27 cellular contexts compared by ENCODE assay signal in genomic region chr5:125823572-125823971, GRCh38.
A peak's percentile ranks its signal among the peaks of the same experiment; 100 is the strongest.
DNase-seq lines count a peak whose midpoint lies in the region; ATAC-seq and TF ChIP-seq lines count a peak whose summit lies in the region.
"Had no signal": no experiment of that assay in that cellular context is flagged by ENCODE, and none has a peak within 500 bp of the region (broad histone marks: within the 10 kb centered on the region; RNA-seq: fewer than 3 reads in every experiment).

No MANE protein-coding gene starts in this region.

- no peaks in the 10 kb centered on the region for H3K9me1 ChIP-seq in IMR-90 (ENCODE audit: insufficient read depth, low read length)

- H3K4me3 ChIP-seq in IMR-90 (ENCODE audit: insufficient read depth, low read depth, low read length) (no peak overlapping the region), mammary epithelial cell (replicated peaks in 1 of 3; ENCODE audit: insufficient read depth in 1 of 3, low read depth in 2 of 3, low read length in 3 of 3) (no peak overlapping the region)
- H3K4me3 ChIP-seq: BLaER1 treated with 17β-estradiol and CSF1 and Interleukin-3, amounts not matched to agents 10 nM and 100 nM; upper lobe of left lung had no signal

- CTCF ChIA-PET in IMR-90 (lab: Yijun Ruan, JAX) (no interaction called here), mammary epithelial cell (lab: Charles Lee; ENCODE audit: low non-redundant PET) (no interaction called here)

- H3K4me2 ChIP-seq in IMR-90 (ENCODE audit: low read depth, low read length) (no peak overlapping the region), mammary epithelial cell (ENCODE audit: insufficient read depth, low read depth, low read length) (no peak overlapping the region)
- H3K4me2 ChIP-seq: BLaER1 treated with 17β-estradiol and CSF1 and Interleukin-3, amounts not matched to agents 10 nM and 100 nM had no signal

- H3K14ac ChIP-seq in IMR-90 (replicated peaks; ENCODE audit: low read depth, low read length), result no peak overlapping the region

- no CpG with 5 or more reads among the region's 4 CpGs for WGBS in IMR-90 (ENCODE audit: extremely low coverage in 2 of 2, insufficient read length in 1 of 2), 2 experiments
- 81% methylated on average over 4 of the region's 4 CpGs for WGBS in mammary epithelial cell (ENCODE audit: low coverage, missing lambda C conversion rate)

- no peak overlapping the region for H2BK120ac ChIP-seq in IMR-90 (ENCODE audit: low read depth, low read length)

- H4K20me1 ChIP-seq in IMR-90 (ENCODE audit: insufficient read depth, low read length), result no peaks in the 10 kb centered on the region
- no peaks in the 10 kb centered on the region for H4K20me1 ChIP-seq in mammary epithelial cell (ENCODE audit: insufficient read depth, low read length)
- H4K20me1 ChIP-seq: BLaER1 treated with 17β-estradiol and CSF1 and Interleukin-3, amounts not matched to agents 10 nM and 100 nM had no signal

- H3K9me3 ChIP-seq in IMR-90 (ENCODE audit: control insufficient read depth, insufficient read depth, low read length) (no peaks in the 10 kb centered on the region), mammary epithelial cell (replicated peaks; ENCODE audit: insufficient read depth, low read length) (no peaks in the 10 kb centered on the region)
- H3K9me3 ChIP-seq: BLaER1 treated with 17β-estradiol and CSF1 and Interleukin-3, amounts not matched to agents 10 nM and 100 nM; upper lobe of left lung had no signal

- H3K23ac ChIP-seq in IMR-90 (ENCODE audit: low read depth, low read length), result no peak overlapping the region

- H3K36me3 ChIP-seq in IMR-90 (ENCODE audit: control insufficient read depth, insufficient read depth, low read length), result no peaks in the 10 kb centered on the region
- H3K36me3 ChIP-seq in mammary epithelial cell (ENCODE audit: insufficient read depth, low read length), result no peaks in the 10 kb centered on the region
- H3K36me3 ChIP-seq: BLaER1 treated with 17β-estradiol and CSF1 and Interleukin-3, amounts not matched to agents 10 nM and 100 nM; upper lobe of left lung had no signal

- no peak overlapping the region for H3K27ac ChIP-seq in IMR-90 (ENCODE audit: insufficient read depth, low read length)
- no peak overlapping the region for H3K27ac ChIP-seq in mammary epithelial cell (ENCODE audit: insufficient read depth, low read depth, low read length)
- H3K27ac ChIP-seq: BLaER1 treated with 17β-estradiol and CSF1 and Interleukin-3, amounts not matched to agents 10 nM and 100 nM; HL-60; upper lobe of left lung had no signal

- no peak overlapping the region for H2BK20ac ChIP-seq in IMR-90 (ENCODE audit: low read depth, low read length)

- dilution Hi-C loops in IMR-90 (cut with HindIII; ENCODE audit: low sequenced_read_pairs, unreplicated experiment) (no loop called here), mammary epithelial cell (cut with HindIII; ENCODE audit: low sequenced_read_pairs) (no loop called here)

- TF ChIP-seq CTCF in IMR-90 (conservative IDR thresholded peaks at IDR 0.05; ENCODE audit: low read depth, low read length), result no peak
- TF ChIP-seq CTCF in mammary epithelial cell (conservative IDR thresholded peaks at IDR 0.05 in 1 of 2, IDR thresholded peaks at IDR 0.05 in 1 of 2; ENCODE audit: extremely low read depth in 1 of 2, insufficient read depth in 1 of 2, low read depth in 1 of 2, low read length in 2 of 2), result no peak

- BruUV-seq in IMR-90 (replicated peaks; lab: Mats Ljungman, UMichigan) (no TSS peak), mammary epithelial cell (replicated peaks; lab: Mats Ljungman, UMichigan) (no TSS peak)

- in situ Hi-C loops in IMR-90 (cut with MboI; ENCODE audit: low sequenced_read_pairs) (no loop called here), mammary epithelial cell (cut with MboI; ENCODE audit: low sequenced_read_pairs in 2 of 2) (no loop called here)

- no peak overlapping the region for H3K4ac ChIP-seq in IMR-90 (ENCODE audit: low read depth, low read length)

- intact Hi-C loops in IMR-90 (cut with micrococcal nuclease), result no loop called here
- intact Hi-C loops in mammary epithelial cell (cut with micrococcal nuclease), result no loop called here
- intact Hi-C loops in head of caudate nucleus (cut with DNase I), result no loop called here

- no peak overlapping the region for H2BK15ac ChIP-seq in IMR-90 (ENCODE audit: low read depth, low read length)

- no peak for TF ChIP-seq RAD21 in IMR-90 (IDR thresholded peaks at IDR 0.05; ENCODE audit: low read length)

- H2AFZ ChIP-seq in IMR-90 (replicated peaks; ENCODE audit: low read length, poor library complexity), result no peak overlapping the region
- H2AFZ ChIP-seq in mammary epithelial cell (ENCODE audit: low read depth, low read length), result no peak overlapping the region

- H3K79me2 ChIP-seq in mammary epithelial cell (ENCODE audit: insufficient read depth, low read length), result no peaks in the 10 kb centered on the region

- POLR2A ChIA-PET in IMR-90 (lab: Charles Lee; ENCODE audit: unreplicated experiment), result no interaction called here

- TF ChIP-seq POLR2A in IMR-90 (IDR thresholded peaks at IDR 0.05; ENCODE audit: low read depth, low read length), result no peak

- no peak overlapping the region for H4K5ac ChIP-seq in IMR-90 (ENCODE audit: low read depth, low read length)

- H3K4me1 ChIP-seq in IMR-90 (ENCODE audit: control insufficient read depth, insufficient read depth, low read length), result no peaks in the 10 kb centered on the region
- H3K4me1 ChIP-seq in mammary epithelial cell (ENCODE audit: insufficient read depth, low read length), result no peaks in the 10 kb centered on the region
- H3K4me1 ChIP-seq: BLaER1 treated with 17β-estradiol and CSF1 and Interleukin-3, amounts not matched to agents 10 nM and 100 nM; upper lobe of left lung had no signal

- no peak overlapping the region for H3K18ac ChIP-seq in IMR-90 (ENCODE audit: low read depth, low read length)

- H3K27me3 ChIP-seq in IMR-90 (ENCODE audit: control insufficient read depth, insufficient read depth, low read length) (peaks cover 2% of the 10 kb centered on the region; the same call in 1 of the 2 replicates), mammary epithelial cell (ENCODE audit: insufficient read depth, low read length) (no peaks in the 10 kb centered on the region)
- H3K27me3 ChIP-seq: BLaER1 treated with 17β-estradiol and CSF1 and Interleukin-3, amounts not matched to agents 10 nM and 100 nM; upper lobe of left lung had no signal

- H4K91ac ChIP-seq in IMR-90 (ENCODE audit: insufficient read depth, low read depth, low read length), result no peak overlapping the region

- no peak overlapping the region for H3K56ac ChIP-seq in IMR-90 (ENCODE audit: extremely low read depth, insufficient read depth, low read length)

- H3K79me1 ChIP-seq in IMR-90 (ENCODE audit: low read depth in 1 of 2, low read length in 2 of 2), result no peaks in the 10 kb centered on the region

- no peak overlapping the region for H3K9ac ChIP-seq in IMR-90 (ENCODE audit: low read depth, low read length)
- H3K9ac ChIP-seq in mammary epithelial cell (ENCODE audit: insufficient read depth, low read length), result no peak overlapping the region
- H3K9ac ChIP-seq: BLaER1 treated with 17β-estradiol and CSF1 and Interleukin-3, amounts not matched to agents 10 nM and 100 nM had no signal

- ATAC-seq in IMR-90 (ENCODE audit: low read depth), result no peak; the same call in 1 of the 2 replicates
- no peak for ATAC-seq in GM18511 (IDR thresholded peaks at IDR 0.05; ENCODE audit: unreplicated experiment)
- ATAC-seq: activated CD4-positive, CD25-positive, alpha-beta regulatory T cell treated with anti-CD3 and anti-CD28 coated beads, Interleukin-2, amount 50 U/mL, for 24 hours; left cardiac atrium; naive thymus-derived CD4-positive, alpha-beta T cell had no signal

- H4K8ac ChIP-seq in IMR-90 (ENCODE audit: low read depth in 2 of 2, low read length in 2 of 2), result no peak overlapping the region

- H2AK9ac ChIP-seq in IMR-90 (replicated peaks; ENCODE audit: low read depth, low read length, poor library complexity), result no peak overlapping the region

- no peak overlapping the region for H2AK5ac ChIP-seq in IMR-90 (ENCODE audit: low read depth, low read length)

- no peak overlapping the region for H2BK5ac ChIP-seq in IMR-90 (ENCODE audit: low read depth, low read length, poor library complexity, severe bottlenecking)

- DNase-seq in Daoy (ENCODE audit: low read depth), result peak; percentile 41
- DNase-seq in IMR-90, result peak; percentile 45
- DNase-seq in mammary epithelial cell, result peak; percentile 13
- peak; percentile 22 for DNase-seq in iris pigment epithelial cell (ENCODE audit: low read depth)
- DNase-seq in cortex of kidney (lab: John Stamatoyannopoulos, UW), result no peak
- DNase-seq in activated CD8-positive, alpha-beta memory T cell treated with anti-CD3 and anti-CD28 coated beads, Interleukin-2, amount 50 U/mL, for 48 hours, result no peak
- no peak for DNase-seq in head of caudate nucleus
- DNase-seq: activated CD4-positive, alpha-beta memory T cell treated with anti-CD3 and anti-CD28 coated beads, Interleukin-2, amount 10 ng/mL, durations not matched to agents 7 days and 5 days; activated naive CD4-positive, alpha-beta T cell; activated T-cell treated with anti-CD3 and anti-CD28 coated beads, Interleukin-2, amount 50 U/mL, for 1 hour; amniotic stem cell; Calu3; left cardiac atrium; MV-4-11; naive thymus-derived CD4-positive, alpha-beta T cell; NCI-H187 treated with DMSO at 0.1 percent for 48 hours; NCI-H2227 treated with DMSO at 0.1 percent for 48 hours; NCI-H774; occipital lobe; SHP77 treated with DMSO at 0.1 percent for 48 hours; stimulated activated CD4-positive, alpha-beta T cell treated with anti-CD3 and anti-CD28 coated beads, Interleukin-15, amount 100 ng/mL, for 24 hours; stimulated activated CD8-positive, alpha-beta memory T cell treated with anti-CD3 and anti-CD28 coated beads, Interleukin-4, amount 100 ng/mL, for 48 hours; upper lobe of left lung had no signal

TF ChIP-seq in IMR-90, 13 proteins besides CTCF, POLR2A, EP300 and RAD21:
- no peak for TF ChIP-seq MXI1 (IDR thresholded peaks at IDR 0.05; ENCODE audit: borderline replicate concordance, low read depth, low read length)
- TF ChIP-seq RCOR1 (IDR thresholded peaks at IDR 0.05; ENCODE audit: insufficient replicate concordance, low read length), result no peak
- TF ChIP-seq NFE2L2 (IDR thresholded peaks at IDR 0.05; ENCODE audit: low read depth, low read length), result no peak
- no peak for TF ChIP-seq ELK1 (IDR thresholded peaks at IDR 0.05; ENCODE audit: borderline replicate concordance, low read depth, low read length)
- TF ChIP-seq RFX5 (IDR thresholded peaks at IDR 0.05; ENCODE audit: low read depth, low read length), result no peak
- TF ChIP-seq MAZ (IDR thresholded peaks at IDR 0.05; ENCODE audit: borderline replicate concordance, low read depth, low read length), result no peak

Comparison
In these comparisons a context has a peak if more than half of its experiments do, and no peak if none do; other contexts are left out.
1. DNase-seq: peak in Daoy (single experiment), IMR-90 (single experiment), mammary epithelial cell (single experiment) and iris pigment epithelial cell (single experiment); none in cortex of kidney (single experiment), activated CD8-positive, alpha-beta memory T cell treated with anti-CD3 and anti-CD28 coated beads, Interleukin-2, amount 50 U/mL, for 48 hours (single experiment) and head of caudate nucleus (0 of 42).